In the genomic region with DNA sequence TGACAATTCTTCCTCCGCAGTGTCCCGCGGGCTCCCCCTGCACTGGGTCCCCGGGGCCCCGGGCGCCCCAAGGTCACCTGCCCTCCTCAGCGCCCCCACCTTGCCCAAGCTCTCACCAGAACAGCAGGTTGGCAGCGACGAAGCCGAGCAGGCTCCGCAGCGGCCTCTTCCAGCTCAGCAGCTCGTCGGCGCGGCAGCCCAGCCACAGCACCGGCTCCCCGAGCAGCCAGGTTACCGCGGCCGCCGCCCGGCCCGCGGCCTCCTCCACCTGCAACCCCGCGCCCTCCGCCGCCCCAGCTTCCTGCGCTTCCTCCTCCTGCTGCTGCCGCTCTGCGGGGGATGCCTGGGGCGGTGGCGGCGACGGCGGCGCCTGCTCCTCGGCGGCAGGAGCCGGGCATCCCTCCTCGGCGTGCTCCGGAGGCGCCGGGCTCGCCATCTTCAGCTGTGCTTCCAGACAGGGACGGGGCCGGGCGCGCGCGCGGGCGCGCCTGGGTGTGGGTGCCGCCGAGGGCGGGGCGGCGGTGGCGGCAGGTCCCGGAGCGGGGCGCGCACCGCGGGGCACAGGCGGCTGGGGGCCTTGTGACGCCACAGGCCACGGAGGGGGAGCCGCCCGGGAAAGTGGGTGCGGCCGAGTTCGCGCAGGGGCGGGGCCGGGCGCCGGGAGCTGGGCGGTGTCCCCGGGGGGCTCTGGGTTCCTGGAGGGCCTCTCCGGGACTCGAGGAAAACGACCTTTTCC, we compare ENCODE assay signal across 1 cellular context.
A peak's percentile ranks its signal among the peaks of the same experiment; 100 is the strongest.
TF ChIP-seq lines count a peak whose summit lies in the region.

A gene with protein sequence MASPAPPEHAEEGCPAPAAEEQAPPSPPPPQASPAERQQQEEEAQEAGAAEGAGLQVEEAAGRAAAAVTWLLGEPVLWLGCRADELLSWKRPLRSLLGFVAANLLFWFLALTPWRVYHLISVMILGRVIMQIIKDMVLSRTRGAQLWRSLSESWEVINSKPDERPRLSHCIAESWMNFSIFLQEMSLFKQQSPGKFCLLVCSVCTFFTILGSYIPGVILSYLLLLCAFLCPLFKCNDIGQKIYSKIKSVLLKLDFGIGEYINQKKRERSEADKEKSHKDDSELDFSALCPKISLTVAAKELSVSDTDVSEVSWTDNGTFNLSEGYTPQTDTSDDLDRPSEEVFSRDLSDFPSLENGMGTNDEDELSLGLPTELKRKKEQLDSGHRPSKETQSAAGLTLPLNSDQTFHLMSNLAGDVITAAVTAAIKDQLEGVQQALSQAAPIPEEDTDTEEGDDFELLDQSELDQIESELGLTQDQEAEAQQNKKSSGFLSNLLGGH (minus strand): TSS at position 462 of the 736 bp plus-strand sequence. CDS start 26 bp downstream, at position 436.

TF ChIP-seq in HEK293, 187 proteins besides CTCF, POLR2A, EP300 and RAD21 (continued from another document):
- TF ChIP-seq, protein P1, sequence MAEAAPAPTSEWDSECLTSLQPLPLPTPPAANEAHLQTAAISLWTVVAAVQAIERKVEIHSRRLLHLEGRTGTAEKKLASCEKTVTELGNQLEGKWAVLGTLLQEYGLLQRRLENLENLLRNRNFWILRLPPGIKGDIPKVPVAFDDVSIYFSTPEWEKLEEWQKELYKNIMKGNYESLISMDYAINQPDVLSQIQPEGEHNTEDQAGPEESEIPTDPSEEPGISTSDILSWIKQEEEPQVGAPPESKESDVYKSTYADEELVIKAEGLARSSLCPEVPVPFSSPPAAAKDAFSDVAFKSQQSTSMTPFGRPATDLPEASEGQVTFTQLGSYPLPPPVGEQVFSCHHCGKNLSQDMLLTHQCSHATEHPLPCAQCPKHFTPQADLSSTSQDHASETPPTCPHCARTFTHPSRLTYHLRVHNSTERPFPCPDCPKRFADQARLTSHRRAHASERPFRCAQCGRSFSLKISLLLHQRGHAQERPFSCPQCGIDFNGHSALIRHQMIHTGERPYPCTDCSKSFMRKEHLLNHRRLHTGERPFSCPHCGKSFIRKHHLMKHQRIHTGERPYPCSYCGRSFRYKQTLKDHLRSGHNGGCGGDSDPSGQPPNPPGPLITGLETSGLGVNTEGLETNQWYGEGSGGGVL (tag by site-specific recombination; IDR thresholded peaks at IDR 0.05), result peak; percentile 42; the same call in 1 of the 2 replicates
- TF ChIP-seq YY1 (tag by site-specific recombination; IDR thresholded peaks at IDR 0.05), result peak; percentile 58
